ENCODE assay signal across 22 cellular contexts in the genomic region with DNA sequence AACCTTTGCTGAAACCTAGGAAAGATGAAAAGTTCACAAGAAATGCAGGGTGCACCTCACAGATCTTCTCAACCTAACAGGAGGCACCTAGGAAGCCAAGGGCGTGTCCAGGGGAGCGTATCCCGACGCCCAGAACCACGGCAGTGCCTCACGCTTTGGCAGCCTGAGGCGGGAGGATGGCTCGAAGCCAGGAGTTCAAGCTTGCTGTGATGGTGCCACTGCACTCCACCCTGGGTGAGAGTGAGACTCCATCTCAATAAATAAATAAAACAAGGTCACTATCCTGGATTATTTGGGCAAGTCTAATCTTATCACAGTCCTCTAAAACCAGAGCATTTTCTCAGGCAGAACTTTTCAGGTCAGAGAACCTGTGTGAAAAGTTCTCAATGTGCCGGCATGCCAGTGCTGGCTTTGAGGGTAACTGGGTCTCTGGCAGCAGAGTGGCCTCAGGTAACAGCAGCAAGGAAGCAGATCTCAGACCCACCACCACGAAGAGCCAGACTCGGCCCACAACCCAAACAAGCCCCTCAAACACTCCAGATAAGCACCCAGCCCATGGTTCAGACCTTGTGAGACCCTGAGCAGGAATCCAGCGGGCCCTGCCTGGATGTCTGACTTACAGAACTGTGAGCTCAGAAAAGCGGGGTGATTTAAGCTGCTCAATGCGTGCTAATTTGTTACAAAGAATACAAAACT. TPM values are rescaled to one million over a fixed set of nuclear protein-coding genes. Genes with fewer than 3 reads are reported as not detected.
DNase-seq lines count a peak whose midpoint lies in the region; ATAC-seq, FAIRE-seq and TF ChIP-seq lines count a peak whose summit lies in the region.
"Had no signal": no experiment of that assay in that cellular context is flagged by ENCODE, and none has a peak within 500 bp of the region (broad histone marks: within the 10 kb centered on the region; RNA-seq: fewer than 3 reads in every experiment).

No MANE protein-coding gene starts in this region.

- CTCF ChIA-PET in RWPE1 (lab: Yijun Ruan, JAX): no interaction called here

- TF ChIP-seq CTCF in D721Med (IDR thresholded peaks at IDR 0.05; ENCODE audit: insufficient read depth, missing control alignments) (no peak), RWPE1 (conservative IDR thresholded peaks at IDR 0.05; ENCODE audit: low read depth) (no peak), heart right ventricle (IDR thresholded peaks at IDR 0.05) (no peak)

- ATAC-seq in heart right ventricle: peak in 6 of 8 donors; percentile 46 to 76 (median 71)
- no peak for ATAC-seq in naive thymus-derived CD8-positive, alpha-beta T cell
- no peak for ATAC-seq in HG02678 (IDR thresholded peaks at IDR 0.05; ENCODE audit: unreplicated experiment)
- ATAC-seq: activated T-cell treated with anti-CD3 and anti-CD28 coated beads, Interleukin-2, amount 50 U/mL, for 4 hours; stimulated activated naive B cell treated with anti-CD40 and anti-IgM and Interleukin-4, amounts not matched to agents 10 μg/mL and 1 μg/mL and 100 μg/mL, for 72 hours; T-cell had no signal

- H3K9me3 ChIP-seq in heart right ventricle: no peaks in the 10 kb centered on the region

- H3K4me3 ChIP-seq in heart right ventricle: no peak overlapping the region

- DNase-seq in D721Med (ENCODE audit: insufficient read length, low spot score): no peak
- no peak for DNase-seq in RWPE1 (ENCODE audit: low spot score)
- peak in 1 of 2 donors; percentile 54 for DNase-seq in heart right ventricle
- no peak for DNase-seq in naive thymus-derived CD8-positive, alpha-beta T cell
- DNase-seq in midbrain (lab: John Stamatoyannopoulos, UW): no peak
- no peak for DNase-seq in NCI-H1417 (lab: John Stamatoyannopoulos, UW)
- DNase-seq: activated T-cell treated with anti-CD3 and anti-CD28 coated beads, Interleukin-2, amount 50 U/mL, for 4 hours; cerebellar nuclear complex; DND-41; effector CD4-positive, alpha-beta T cell; KG1; NCI-H1694; NCI-H748 treated with DMSO at 0.1 percent for 48 hours; SHP77 treated with DMSO at 0.1 percent for 48 hours; stimulated activated naive B cell treated with anti-CD40 and anti-IgM and Interleukin-4, amounts not matched to agents 10 μg/mL and 1 μg/mL and 100 μg/mL, for 72 hours; T-cell had no signal

- H3K4me1 ChIP-seq in heart right ventricle: peaks cover 0 to 23% (median 0%) of the 10 kb centered on the region in 9 donors

- peaks cover 17 to 41% (median 36%) of the 10 kb centered on the region in 4 donors for H3K4me1 Mint-ChIP-seq in naive thymus-derived CD8-positive, alpha-beta T cell

- WGBS in heart right ventricle, 2 donors: 67 to 74% methylated on average over 14 of the region's 14 CpGs

- POLR2A ChIA-PET in RWPE1 (lab: Yijun Ruan, JAX; ENCODE audit: low non-redundant PET): no interaction called here
- POLR2A ChIA-PET in naive thymus-derived CD8-positive, alpha-beta T cell (lab: Charles Lee): interaction anchor here (0.9 kb wide), 1 partner anchor 12 kb away, joined by 3 read pairs; a partner anchor contains a TSS

- FAIRE-seq in D721Med (lab: Jason Lieb, UNC): peak; percentile 32
- FAIRE-seq: astrocyte, H54 had no signal

- H3K27me3 ChIP-seq in heart right ventricle: no peaks in the 10 kb centered on the region

- no peaks in the 10 kb centered on the region for H3K9me3 Mint-ChIP-seq in naive thymus-derived CD8-positive, alpha-beta T cell
- H3K9me3 Mint-ChIP-seq: activated naive CD4-positive, alpha-beta T cell treated with anti-CD3 and anti-CD28 coated beads, Interleukin-2, amount 50 U/mL, for 24 hours; activated T-cell treated with anti-CD3 and anti-CD28 coated beads, Interleukin-2, amount 50 U/mL, for 4 hours; stimulated activated naive B cell treated with anti-CD40 and anti-IgM and Interleukin-4, amounts not matched to agents 10 μg/mL and 1 μg/mL and 100 μg/mL, for 72 hours; T-cell had no signal

- H3K27me3 Mint-ChIP-seq in naive thymus-derived CD8-positive, alpha-beta T cell: no peaks in the 10 kb centered on the region
- H3K27me3 Mint-ChIP-seq: activated naive CD4-positive, alpha-beta T cell treated with anti-CD3 and anti-CD28 coated beads, Interleukin-2, amount 50 U/mL, for 24 hours; stimulated activated naive B cell treated with anti-CD40 and anti-IgM and Interleukin-4, amounts not matched to agents 10 μg/mL and 1 μg/mL and 100 μg/mL, for 72 hours; T-cell had no signal

- H3K4me3 Mint-ChIP-seq in naive thymus-derived CD8-positive, alpha-beta T cell: no peak overlapping the region
- H3K4me3 Mint-ChIP-seq: activated T-cell treated with anti-CD3 and anti-CD28 coated beads, Interleukin-2, amount 50 U/mL, for 4 hours; stimulated activated naive B cell treated with anti-CD40 and anti-IgM and Interleukin-4, amounts not matched to agents 10 μg/mL and 1 μg/mL and 100 μg/mL, for 72 hours; T-cell had no signal

- intact Hi-C loops in heart right ventricle (cut with DNase I): no loop called here

- peaks cover 0 to 79% (median 13%) of the 10 kb centered on the region in 3 donors for H3K36me3 Mint-ChIP-seq in naive thymus-derived CD8-positive, alpha-beta T cell

- H3K27ac ChIP-seq in RWPE1: peak overlapping the region; percentile 79
- H3K27ac ChIP-seq in heart right ventricle: no peak overlapping the region

- peak overlapping the region in 6 of 10 donors; percentile 4 to 57 (median 52) for H3K27ac Mint-ChIP-seq in naive thymus-derived CD8-positive, alpha-beta T cell
- H3K27ac Mint-ChIP-seq: activated naive CD4-positive, alpha-beta T cell treated with anti-CD3 and anti-CD28 coated beads, Interleukin-2, amount 50 U/mL, for 24 hours; stimulated activated naive B cell treated with anti-CD40 and anti-IgM and Interleukin-4, amounts not matched to agents 10 μg/mL and 1 μg/mL and 100 μg/mL, for 72 hours had no signal

- peaks cover 0 to 78% (median 18%) of the 10 kb centered on the region in 9 donors for H3K36me3 ChIP-seq in heart right ventricle

RNA-seq across cellular contexts. Expression of a gene that starts 11.7 kb away (rescaled TPM):
- total RNA-seq in heart right ventricle: 10 to 100 TPM in 2 of 10 donors, 1 to 10 TPM in 8; 4.1 to 12.9 (median 6.4) TPM
- polyA plus RNA-seq in heart right ventricle: 10 to 100 TPM in 1 of 2 donors, 1 to 10 TPM in 1; 3.8 to 56.5 TPM
- 10 to 100 TPM; 51.0 to 54.5 TPM for total RNA-seq in naive thymus-derived CD8-positive, alpha-beta T cell
- polyA plus RNA-seq in naive thymus-derived CD8-positive, alpha-beta T cell: 10 to 100 TPM; 11.2 to 24.5 (median 16.0) TPM
- total RNA-seq: myocyte, OCI-LY7 had no signal

RNA-seq across cellular contexts. Expression of a gene that starts 12.2 kb away (rescaled TPM):
- 100 to 1,000 TPM in 1 of 10 donors, 10 to 100 TPM in 9; 63.3 to 115 (median 87.2) TPM for total RNA-seq in heart right ventricle
- polyA plus RNA-seq in heart right ventricle: 100 to 1,000 TPM; 115 to 144 TPM
- 10 to 100 TPM; 71.9 to 78.5 TPM for total RNA-seq in naive thymus-derived CD8-positive, alpha-beta T cell
- 100 to 1,000 TPM; 213 to 225 (median 217) TPM for polyA plus RNA-seq in naive thymus-derived CD8-positive, alpha-beta T cell

RNA-seq across cellular contexts. Expression of a gene that starts 24.7 kb away (rescaled TPM):
- 10 to 100 TPM; 21.4 to 31.0 (median 23.5) TPM for total RNA-seq in heart right ventricle
- 10 to 100 TPM; 28.4 to 32.3 TPM for polyA plus RNA-seq in heart right ventricle
- 10 to 100 TPM; 31.8 to 38.7 TPM for total RNA-seq in naive thymus-derived CD8-positive, alpha-beta T cell
- 10 to 100 TPM; 14.1 to 22.0 (median 19.4) TPM for polyA plus RNA-seq in naive thymus-derived CD8-positive, alpha-beta T cell

RNA-seq across cellular contexts. Expression of a gene that starts 58.1 kb away (rescaled TPM):
- total RNA-seq in heart right ventricle: 10 to 100 TPM; 13.6 to 30.6 (median 19.9) TPM
- 10 to 100 TPM; 12.4 to 19.3 TPM for polyA plus RNA-seq in heart right ventricle
- 10 to 100 TPM; 28.2 to 29.8 TPM for total RNA-seq in naive thymus-derived CD8-positive, alpha-beta T cell
- 10 to 100 TPM; 14.8 to 15.4 (median 15.1) TPM for polyA plus RNA-seq in naive thymus-derived CD8-positive, alpha-beta T cell

Comparison
In these comparisons a context has a peak if more than half of its experiments do, and no peak if none do; other contexts are left out.
1. ATAC-seq: peak in heart right ventricle (6 of 8); none in naive thymus-derived CD8-positive, alpha-beta T cell (0 of 2) and HG02678 (single experiment).